1 cellular context compared by ENCODE assay signal in the genomic region with DNA sequence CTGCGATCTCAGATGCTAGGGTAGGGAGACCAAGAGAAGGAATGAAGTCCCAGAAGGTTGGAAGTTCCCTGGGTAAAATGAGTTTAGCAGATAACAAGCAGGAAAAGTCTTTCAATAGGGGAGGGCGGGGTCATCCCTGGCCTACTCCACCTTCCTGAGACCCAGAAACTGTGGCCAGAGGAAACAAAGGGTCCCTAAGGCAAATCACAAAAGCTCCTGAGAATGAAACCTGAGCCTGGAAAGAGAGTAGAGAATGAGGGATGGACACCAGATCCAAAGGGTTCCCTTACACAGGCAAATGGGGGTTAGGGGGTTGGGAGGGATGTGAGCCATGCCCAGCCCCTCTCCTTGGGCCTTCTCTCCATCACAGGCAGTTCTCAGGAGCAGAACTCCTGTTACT.
A peak's percentile ranks its signal among the peaks of the same experiment; 100 is the strongest.
TF ChIP-seq lines count a peak whose summit lies in the region.

No MANE protein-coding gene starts in this region.

TF ChIP-seq in H1, 55 proteins besides CTCF, POLR2A, EP300 and RAD21:
- no peak for TF ChIP-seq SIRT6 (IDR thresholded peaks at IDR 0.05; ENCODE audit: low read length)
- no peak for TF ChIP-seq CTBP2 (IDR thresholded peaks at IDR 0.05; ENCODE audit: borderline replicate concordance, insufficient read depth, insufficient read length, low read length)
- no peak for TF ChIP-seq EGR1 (IDR thresholded peaks at IDR 0.05; ENCODE audit: borderline replicate concordance, low read depth, low read length)
- no peak; the same call in 1 of the 2 replicates for TF ChIP-seq SP1 (IDR thresholded peaks at IDR 0.05; ENCODE audit: low read depth, low read length)
- no peak for TF ChIP-seq SUZ12 (IDR thresholded peaks at IDR 0.05; ENCODE audit: low read length)
- 0 out of 4 replicates have a peak, but pooled peaks of 1 of the 2 experiments have one; percentile 41 for TF ChIP-seq SIN3A (conservative IDR thresholded peaks at IDR 0.05 in 1 of 2, IDR thresholded peaks at IDR 0.05 in 1 of 2; ENCODE audit: low read depth in 1 of 2, low read length in 2 of 2)
- TF ChIP-seq CHD2 (IDR thresholded peaks at IDR 0.05; ENCODE audit: low read length): no peak
- no peak for TF ChIP-seq HDAC6 (IDR thresholded peaks at IDR 0.05; ENCODE audit: low read depth, low read length)
- TF ChIP-seq TBP (IDR thresholded peaks at IDR 0.05; ENCODE audit: low read depth, low read length): 0 out of 2 replicates have a peak, but pooled peaks have one; percentile 42
- TF ChIP-seq YY1 (IDR thresholded peaks at IDR 0.05; ENCODE audit: low read depth, low read length): no peak
- peak; percentile 54; the same call in 1 of the 2 replicates for TF ChIP-seq KDM1A (IDR thresholded peaks at IDR 0.05; ENCODE audit: borderline replicate concordance, low read length)
- no peak for TF ChIP-seq EZH2 (IDR thresholded peaks at IDR 0.05; ENCODE audit: low read depth, low read length, severe bottlenecking)
- no peak for TF ChIP-seq SP4 (IDR thresholded peaks at IDR 0.05; ENCODE audit: low read length)
- no peak for TF ChIP-seq JUND (IDR thresholded peaks at IDR 0.05; ENCODE audit: low read length)
- TF ChIP-seq SIX5 (IDR thresholded peaks at IDR 0.05; ENCODE audit: low read depth, low read length): no peak
- TF ChIP-seq RBBP5 (IDR thresholded peaks at IDR 0.05; ENCODE audit: borderline replicate concordance, low read depth, low read length): 0 out of 2 replicates have a peak, but pooled peaks have one; percentile 46
TF ChIP-seq in H1: peak in this region for 4.
